17 cellular contexts compared by ENCODE assay signal in genomic region chr12:3250034-3250433, GRCh38.
"Had no signal": no experiment of that assay in that cellular context is flagged by ENCODE, and none has a peak within 500 bp of the region (broad histone marks: within the 10 kb centered on the region; RNA-seq: fewer than 3 reads in every experiment).

No MANE protein-coding gene starts in this region.

- DNase-seq: activated CD4-positive, alpha-beta T cell treated with anti-CD3 and anti-CD28 coated beads for 1 hour; activated CD4-positive, alpha-beta T cell treated with anti-CD3 and anti-CD28 coated beads, Interleukin-2, amount 50 U/mL, for 4 hours; activated naive CD4-positive, alpha-beta T cell treated with Interleukin-2 at 50 U/mL for 16 hours; effector memory CD8-positive, alpha-beta T cell; foreskin melanocyte; head of caudate nucleus; mammary epithelial cell; naive B cell; ovary; stimulated activated CD4-positive, alpha-beta T cell treated with anti-CD3 and anti-CD28 coated beads, Interleukin-4, amount 100 ng/mL, for 1 hour; stimulated activated naive CD4-positive, alpha-beta T cell; T-cell; T-helper 9 cell; upper lobe of left lung had no signal

- H3K27ac ChIP-seq: epithelial cell of prostate, ovary had no signal

- H3K36me3 ChIP-seq: ovary had no signal

- H3K36me3 Mint-ChIP-seq: naive B cell, T-cell had no signal

- H3K27ac Mint-ChIP-seq: dendritic cell treated with granulocyte-macrophage colony-stimulating factor and Interleukin-4, amounts not matched to agents 40 ng/mL and 50 ng/mL, for 4 days; effector memory CD8-positive, alpha-beta T cell; T-cell had no signal

- H3K9me3 Mint-ChIP-seq: activated T-helper 17 cell treated with anti-CD3 and anti-CD28 coated beads, Interleukin-2, amount 50 U/mL, for 72 hours; dendritic cell treated with granulocyte-macrophage colony-stimulating factor and Interleukin-4, amounts not matched to agents 40 ng/mL and 50 ng/mL, for 4 days; effector memory CD8-positive, alpha-beta T cell; naive B cell; T-cell had no signal

- H3K4me3 Mint-ChIP-seq: activated T-helper 17 cell treated with anti-CD3 and anti-CD28 coated beads, Interleukin-2, amount 50 U/mL, for 72 hours; dendritic cell treated with granulocyte-macrophage colony-stimulating factor and Interleukin-4, amounts not matched to agents 40 ng/mL and 50 ng/mL, for 4 days; effector memory CD8-positive, alpha-beta T cell; T-cell had no signal

- H3K9me3 ChIP-seq: ovary, upper lobe of left lung had no signal

- H3K27me3 ChIP-seq: ovary, upper lobe of left lung had no signal

- H3K4me3 ChIP-seq: ovary, upper lobe of left lung had no signal
